Comparison of ENCODE assay signal across 8 cellular contexts in the genomic region with DNA sequence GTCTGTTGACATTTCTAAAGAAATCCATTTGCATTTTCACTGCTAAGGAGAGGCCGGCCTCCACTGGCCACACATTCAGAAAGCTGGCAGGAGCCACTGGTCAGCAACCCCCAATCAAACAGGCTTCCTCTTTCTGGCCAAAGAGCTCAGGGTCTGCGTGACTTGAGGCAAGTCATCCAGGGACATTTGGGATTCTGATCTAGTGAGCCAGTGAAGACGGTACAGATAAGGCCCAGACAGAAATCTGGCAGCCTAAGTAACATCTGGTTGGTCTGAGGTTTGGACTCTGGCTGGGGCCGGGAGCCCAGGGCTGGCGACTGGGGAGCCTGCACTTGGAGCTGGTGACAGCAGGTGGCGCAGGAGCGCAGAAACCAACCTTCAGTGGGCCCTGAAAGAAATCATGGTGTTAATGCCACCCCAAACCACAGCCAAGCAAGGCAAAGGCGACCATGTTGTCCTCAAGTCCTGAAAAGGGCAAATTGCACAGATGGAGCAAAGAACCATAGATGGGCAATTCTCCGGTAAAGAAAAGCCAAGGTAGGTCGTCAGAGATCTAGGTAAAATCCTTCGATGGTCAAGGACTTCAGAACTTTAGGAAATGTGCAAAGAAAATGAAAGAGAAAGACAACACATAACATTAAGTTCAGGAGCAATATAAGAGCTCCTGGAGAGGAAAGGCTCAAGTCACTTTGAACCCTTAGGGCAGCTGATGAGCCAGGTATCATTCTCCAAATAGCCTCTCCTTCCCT.
A peak's percentile ranks its signal among the peaks of the same experiment; 100 is the strongest.
DNase-seq lines count a peak whose midpoint lies in the region; ATAC-seq and TF ChIP-seq lines count a peak whose summit lies in the region.

No MANE protein-coding gene starts in this region.

- ATAC-seq in HG02763 (IDR thresholded peaks at IDR 0.05; ENCODE audit: unreplicated experiment) = no peak

- CTCF ChIA-PET in HEK293T (lab: Yijun Ruan, JAX) = interaction anchor here (0.6 to 2.0 kb wide), 11 partner anchors 9 to 560 kb away, joined by 3 to 7 read pairs (median 3); no protein-coding TSS in a partner anchor

- POLR2A ChIA-PET in HEK293T (lab: Yijun Ruan, JAX) = no interaction called here

- peak; percentile 58 for DNase-seq in activated CD8-positive, alpha-beta memory T cell treated with anti-CD3 and anti-CD28 coated beads for 24 hours
- no peak for DNase-seq in activated CD8-positive, alpha-beta memory T cell treated with anti-CD3 and anti-CD28 coated beads, Interleukin-2, amount 50 U/mL, for 4 hours
- DNase-seq in HEK293T (ENCODE audit: extremely low spot score) (peak; percentile 66), NCI-H1105 treated with DMSO at 0.1 percent for 48 hours (lab: John Stamatoyannopoulos, UW) (peak; percentile 73), glomerular visceral epithelial cell (ENCODE audit: extremely low spot score) (peak; percentile 49), occipital lobe (lab: John Stamatoyannopoulos, UW) (peak; percentile 56)
- DNase-seq in activated CD8-positive, alpha-beta memory T cell treated with anti-CD3 and anti-CD28 coated beads, Interleukin-2, amount 50 U/mL, for 48 hours = peak; percentile 74

TF ChIP-seq in HEK293T, 16 proteins besides CTCF, POLR2A, EP300 and RAD21:
- TF ChIP-seq TARDBP (IDR thresholded peaks at IDR 0.05) (no peak), ARNT (IDR thresholded peaks at IDR 0.05) (no peak), ZNF384 (IDR thresholded peaks at IDR 0.05) (no peak), FOXM1 (IDR thresholded peaks at IDR 0.05; ENCODE audit: borderline replicate concordance) (no peak), SUZ12 (IDR thresholded peaks at IDR 0.05) (no peak), CTBP1 (IDR thresholded peaks at IDR 0.05; ENCODE audit: borderline replicate concordance) (no peak), BHLHE40 (IDR thresholded peaks at IDR 0.05; ENCODE audit: borderline replicate concordance) (no peak), FOXA1 (IDR thresholded peaks at IDR 0.05) (no peak), FOXK2 (IDR thresholded peaks at IDR 0.05) (no peak), NFRKB (IDR thresholded peaks at IDR 0.05) (no peak), LEF1 (IDR thresholded peaks at IDR 0.05; ENCODE audit: borderline replicate concordance) (no peak), SP1 (IDR thresholded peaks at IDR 0.05) (no peak), L3MBTL2 (conservative IDR thresholded peaks at IDR 0.05) (no peak), ELF4 (IDR thresholded peaks at IDR 0.05) (no peak), HDGF (IDR thresholded peaks at IDR 0.05; ENCODE audit: borderline replicate concordance) (no peak)
- TF ChIP-seq, protein P1, sequence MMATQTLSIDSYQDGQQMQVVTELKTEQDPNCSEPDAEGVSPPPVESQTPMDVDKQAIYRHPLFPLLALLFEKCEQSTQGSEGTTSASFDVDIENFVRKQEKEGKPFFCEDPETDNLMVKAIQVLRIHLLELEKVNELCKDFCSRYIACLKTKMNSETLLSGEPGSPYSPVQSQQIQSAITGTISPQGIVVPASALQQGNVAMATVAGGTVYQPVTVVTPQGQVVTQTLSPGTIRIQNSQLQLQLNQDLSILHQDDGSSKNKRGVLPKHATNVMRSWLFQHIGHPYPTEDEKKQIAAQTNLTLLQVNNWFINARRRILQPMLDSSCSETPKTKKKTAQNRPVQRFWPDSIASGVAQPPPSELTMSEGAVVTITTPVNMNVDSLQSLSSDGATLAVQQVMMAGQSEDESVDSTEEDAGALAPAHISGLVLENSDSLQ (IDR thresholded peaks at IDR 0.05) = no peak
